ENCODE assay signal across 1 cellular context in genomic region chr1:44616284-44616990, GRCh38.
TF ChIP-seq lines count a peak whose summit lies in the region.

No MANE protein-coding gene starts in this region.

TF ChIP-seq in WTC11, 78 proteins besides CTCF, POLR2A, EP300 and RAD21 (continued from another document):
- TF ChIP-seq, protein P1, sequence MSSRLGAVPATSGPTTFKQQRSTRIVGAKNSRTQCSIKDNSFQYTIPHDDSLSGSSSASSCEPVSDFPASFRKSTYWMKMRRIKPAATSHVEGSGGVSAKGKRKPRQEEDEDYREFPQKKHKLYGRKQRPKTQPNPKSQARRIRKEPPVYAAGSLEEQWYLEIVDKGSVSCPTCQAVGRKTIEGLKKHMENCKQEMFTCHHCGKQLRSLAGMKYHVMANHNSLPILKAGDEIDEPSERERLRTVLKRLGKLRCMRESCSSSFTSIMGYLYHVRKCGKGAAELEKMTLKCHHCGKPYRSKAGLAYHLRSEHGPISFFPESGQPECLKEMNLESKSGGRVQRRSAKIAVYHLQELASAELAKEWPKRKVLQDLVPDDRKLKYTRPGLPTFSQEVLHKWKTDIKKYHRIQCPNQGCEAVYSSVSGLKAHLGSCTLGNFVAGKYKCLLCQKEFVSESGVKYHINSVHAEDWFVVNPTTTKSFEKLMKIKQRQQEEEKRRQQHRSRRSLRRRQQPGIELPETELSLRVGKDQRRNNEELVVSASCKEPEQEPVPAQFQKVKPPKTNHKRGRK (CRISPR knock-in tag; IDR thresholded peaks at IDR 0.05; ENCODE audit: borderline replicate concordance) = no peak
